In genomic region chr15:101187820-101188516, GRCh38 we compare ENCODE assay signal across 8 cellular contexts.
DNase-seq lines count a peak whose midpoint lies in the region; ATAC-seq and TF ChIP-seq lines count a peak whose summit lies in the region.

No MANE protein-coding gene starts in this region.

- H3K4me1 Mint-ChIP-seq in activated naive CD4-positive, alpha-beta T cell treated with anti-CD3 and anti-CD28 coated beads, Interleukin-2, amount 50 U/mL, for 24 hours, result peaks cover 76% of the 10 kb centered on the region
- peaks cover 23 to 48% (median 45%) of the 10 kb centered on the region in 4 donors for H3K4me1 Mint-ChIP-seq in naive thymus-derived CD8-positive, alpha-beta T cell

- POLR2A ChIA-PET in naive thymus-derived CD8-positive, alpha-beta T cell (lab: Charles Lee), result no interaction called here

- no peak for DNase-seq in activated naive CD4-positive, alpha-beta T cell treated with Interleukin-2 at 50 U/mL for 16 hours
- DNase-seq in RPMI7951 (ENCODE audit: low read depth), result peak; percentile 96
- DNase-seq in fibroblast of villous mesenchyme (ENCODE audit: low read depth), result peak; percentile 100
- DNase-seq in stimulated activated naive CD4-positive, alpha-beta T cell treated with Interleukin-2 at 50 U/mL for 16 hours (lab: John Stamatoyannopoulos, UW), result no peak
- DNase-seq in NCI-H2029 treated with DMSO at 0.1 percent for 48 hours (lab: John Stamatoyannopoulos, UW), result no peak
- DNase-seq in naive thymus-derived CD8-positive, alpha-beta T cell, result no peak

- H3K36me3 Mint-ChIP-seq in activated naive CD4-positive, alpha-beta T cell treated with anti-CD3 and anti-CD28 coated beads, Interleukin-2, amount 50 U/mL, for 24 hours, result peaks cover 24% of the 10 kb centered on the region
- peaks cover 0 to 6% (median 5%) of the 10 kb centered on the region in 3 donors for H3K36me3 Mint-ChIP-seq in naive thymus-derived CD8-positive, alpha-beta T cell

- no peaks in the 10 kb centered on the region for H3K9me3 Mint-ChIP-seq in activated naive CD4-positive, alpha-beta T cell treated with anti-CD3 and anti-CD28 coated beads, Interleukin-2, amount 50 U/mL, for 24 hours
- H3K9me3 Mint-ChIP-seq in naive thymus-derived CD8-positive, alpha-beta T cell, result no peaks in the 10 kb centered on the region

- H3K27me3 Mint-ChIP-seq in activated naive CD4-positive, alpha-beta T cell treated with anti-CD3 and anti-CD28 coated beads, Interleukin-2, amount 50 U/mL, for 24 hours, result no peaks in the 10 kb centered on the region
- H3K27me3 Mint-ChIP-seq in naive thymus-derived CD8-positive, alpha-beta T cell, result no peaks in the 10 kb centered on the region

- peak overlapping the region in 20 of 21 experiments; percentile 1 to 89 (median 70) for H3K27ac ChIP-seq in skin epidermis

- H3K27ac Mint-ChIP-seq in activated naive CD4-positive, alpha-beta T cell treated with anti-CD3 and anti-CD28 coated beads, Interleukin-2, amount 50 U/mL, for 24 hours, result peak overlapping the region; percentile 99
- peak overlapping the region in 5 of 10 donors; percentile 7 to 72 (median 50) for H3K27ac Mint-ChIP-seq in naive thymus-derived CD8-positive, alpha-beta T cell

- no peak for ATAC-seq in naive thymus-derived CD8-positive, alpha-beta T cell

- no peak for TF ChIP-seq CTCF in fibroblast of villous mesenchyme (IDR thresholded peaks at IDR 0.05; ENCODE audit: insufficient read depth, low read depth, low read length)

- H3K4me3 Mint-ChIP-seq in activated naive CD4-positive, alpha-beta T cell treated with anti-CD3 and anti-CD28 coated beads, Interleukin-2, amount 50 U/mL, for 24 hours, result peak overlapping the region; percentile 12
- peak overlapping the region in 2 of 10 donors; percentile 4 to 6 for H3K4me3 Mint-ChIP-seq in naive thymus-derived CD8-positive, alpha-beta T cell

- H3K4me3 ChIP-seq in fibroblast of villous mesenchyme (ENCODE audit: low read depth, low read length) (peak overlapping the region; percentile 55), skin epidermis (no peak overlapping the region)

Comparison
In these comparisons a context has a peak if more than half of its experiments do, and no peak if none do; other contexts are left out.
1. DNase-seq: peak in RPMI7951 (single experiment) and fibroblast of villous mesenchyme (single experiment); none in activated naive CD4-positive, alpha-beta T cell treated with Interleukin-2 at 50 U/mL for 16 hours (single experiment), stimulated activated naive CD4-positive, alpha-beta T cell treated with Interleukin-2 at 50 U/mL for 16 hours (single experiment), NCI-H2029 treated with DMSO at 0.1 percent for 48 hours (single experiment) and naive thymus-derived CD8-positive, alpha-beta T cell (0 of 10).